ENCODE assay signal across 16 cellular contexts in the genomic region with DNA sequence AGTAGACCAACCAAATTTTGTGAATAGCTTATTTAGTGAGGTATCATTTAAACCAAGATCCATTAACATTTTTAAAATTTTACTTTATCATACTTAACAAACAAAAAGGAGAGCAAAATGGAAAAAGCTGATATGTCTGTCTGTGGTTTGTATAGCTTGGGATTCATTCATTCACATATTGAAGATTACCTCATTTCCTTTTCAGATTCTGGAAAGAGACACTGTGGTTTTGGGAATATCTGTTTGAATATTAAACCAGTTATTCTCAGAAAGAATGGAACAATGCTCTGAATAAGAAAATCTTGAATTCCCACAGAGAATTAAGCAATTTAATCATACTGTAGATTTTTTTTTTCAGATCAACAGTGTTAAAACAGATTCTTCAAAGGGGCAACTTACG.
"Had no signal": no experiment of that assay in that cellular context is flagged by ENCODE, and none has a peak within 500 bp of the region (broad histone marks: within the 10 kb centered on the region; RNA-seq: fewer than 3 reads in every experiment).

No MANE protein-coding gene starts in this region.

- H3K4me3 ChIP-seq: gastroesophageal sphincter, stomach had no signal

- H3K27me3 ChIP-seq: gastroesophageal sphincter, stomach had no signal

- H3K27ac ChIP-seq: gastroesophageal sphincter, parathyroid adenoma, stomach had no signal

- H3K9me3 ChIP-seq: gastroesophageal sphincter, stomach had no signal

- H3K4me1 ChIP-seq: gastroesophageal sphincter, parathyroid adenoma, stomach had no signal

- DNase-seq: activated CD4-positive, alpha-beta memory T cell treated with anti-CD3 and anti-CD28 coated beads, Interleukin-2, amount 10 ng/mL, durations not matched to agents 7 days and 5 days; activated CD4-positive, alpha-beta T cell treated with anti-CD3 and anti-CD28 coated beads for 4 hours; activated effector memory CD4-positive, alpha-beta T cell treated with Interleukin-2 at 50 U/mL for 16 hours; activated T-cell treated with anti-CD3 and anti-CD28 coated beads, Interleukin-2, amount 50 U/mL, for 24 hours; amniotic stem cell; cerebellar nuclear complex; effector memory CD4-positive, alpha-beta T cell; islet precursor cell; mammary epithelial cell; naive thymus-derived CD4-positive, alpha-beta T cell; stimulated activated CD4-positive, alpha-beta T cell treated with anti-CD3 and anti-CD28 coated beads, Interleukin-12 subunit alpha, Interleukin-12 subunit beta, amount 100 ng/mL, for 4 hours; stimulated activated CD4-positive, alpha-beta T cell treated with anti-CD3 and anti-CD28 coated beads, Interleukin-2, amount 100 ng/mL, for 24 hours; stomach; T-helper 17 cell had no signal
